In genomic region chr3:25365636-25366035, GRCh38 we compare ENCODE assay signal across 23 cellular contexts.
DNase-seq lines count a peak whose midpoint lies in the region; ATAC-seq and TF ChIP-seq lines count a peak whose summit lies in the region.
"Had no signal": no experiment of that assay in that cellular context is flagged by ENCODE, and none has a peak within 500 bp of the region (broad histone marks: within the 10 kb centered on the region; RNA-seq: fewer than 3 reads in every experiment).

No MANE protein-coding gene starts in this region.

- H3K27me3 ChIP-seq in smooth muscle cell (ENCODE audit: low read depth) (no peaks in the 10 kb centered on the region), right lobe of liver (no peaks in the 10 kb centered on the region)
- H3K27me3 ChIP-seq: BE2C; BLaER1 treated with 17β-estradiol and CSF1 and Interleukin-3, amounts not matched to agents 10 nM and 100 nM had no signal

- no peaks in the 10 kb centered on the region for H3K9me3 ChIP-seq in smooth muscle cell (replicated peaks; ENCODE audit: low read depth)
- H3K9me3 ChIP-seq in right lobe of liver = no peaks in the 10 kb centered on the region
- H3K9me3 ChIP-seq: A549, BE2C, HAP-1 had no signal

- peaks cover 6% of the 10 kb centered on the region for H3K9me3 Mint-ChIP-seq in stimulated activated memory B cell treated with anti-CD40 and anti-IgM and Interleukin-4, amounts not matched to agents 10 μg/mL and 1 μg/mL and 100 μg/mL, for 72 hours

- no peak overlapping the region for H3K4me2 ChIP-seq in smooth muscle cell
- H3K4me2 ChIP-seq: A549; BLaER1 treated with 17β-estradiol and CSF1 and Interleukin-3, amounts not matched to agents 10 nM and 100 nM had no signal

- no peaks in the 10 kb centered on the region for H3K79me2 ChIP-seq in smooth muscle cell (ENCODE audit: low read depth)

- no peaks in the 10 kb centered on the region for H3K27me3 Mint-ChIP-seq in stimulated activated memory B cell treated with anti-CD40 and anti-IgM and Interleukin-4, amounts not matched to agents 10 μg/mL and 1 μg/mL and 100 μg/mL, for 72 hours
- H3K27me3 Mint-ChIP-seq: CD4-positive, alpha-beta T cell; CD8-positive, alpha-beta memory T cell had no signal

- DNase-seq in RPMI7951 (ENCODE audit: low read depth) (peak; percentile 28), epithelial cell of esophagus (ENCODE audit: low read depth) (peak; percentile 9), islet precursor cell (peak; percentile 71), smooth muscle cell (lab: John Stamatoyannopoulos, UW; ENCODE audit: unreplicated experiment) (no peak), NCI-H2029 treated with DMSO at 0.1 percent for 48 hours (lab: John Stamatoyannopoulos, UW) (no peak), NOMO-1 (lab: John Stamatoyannopoulos, UW; ENCODE audit: unreplicated experiment in 2 of 2) (no peak), right lobe of liver (no peak)
- DNase-seq: 8988T; ACHN; AML-193; BE2C; CD4-positive, alpha-beta T cell; CD8-positive, alpha-beta memory T cell; COR-L47; DMS153; DND-41; GOT3; HFFc6 had no signal

- H3K4me1 ChIP-seq in smooth muscle cell (ENCODE audit: low read depth) (no peaks in the 10 kb centered on the region), right lobe of liver (peaks cover 0 to 6% (median 0%) of the 10 kb centered on the region in 4 donors)
- H3K4me1 ChIP-seq: A549; BE2C; BLaER1 treated with 17β-estradiol and CSF1 and Interleukin-3, amounts not matched to agents 10 nM and 100 nM; HAP-1 had no signal

- H3K4me3 ChIP-seq in epithelial cell of esophagus (ENCODE audit: low read length) = no peak overlapping the region
- H3K4me3 ChIP-seq in smooth muscle cell = no peak overlapping the region
- no peak overlapping the region for H3K4me3 ChIP-seq in right lobe of liver
- H3K4me3 ChIP-seq: A549; BLaER1 treated with 17β-estradiol and CSF1 and Interleukin-3, amounts not matched to agents 10 nM and 100 nM; HAP-1 had no signal

- no peak for TF ChIP-seq POLR2A in right lobe of liver (IDR thresholded peaks at IDR 0.05)

- no peak overlapping the region for H3K27ac Mint-ChIP-seq in stimulated activated memory B cell treated with anti-CD40 and anti-IgM and Interleukin-4, amounts not matched to agents 10 μg/mL and 1 μg/mL and 100 μg/mL, for 72 hours
- H3K27ac Mint-ChIP-seq: CD14-positive monocyte; CD4-positive, alpha-beta T cell; CD8-positive, alpha-beta memory T cell; HFFc6 had no signal

- H4K20me1 ChIP-seq in smooth muscle cell (ENCODE audit: low read depth) = no peaks in the 10 kb centered on the region
- H4K20me1 ChIP-seq: BLaER1 treated with 17β-estradiol and CSF1 and Interleukin-3, amounts not matched to agents 10 nM and 100 nM had no signal

- H3F3A ChIP-seq in smooth muscle cell (ENCODE audit: low read depth) = no peaks in the 10 kb centered on the region

- no peak overlapping the region for H2AFZ ChIP-seq in smooth muscle cell (ENCODE audit: low read depth)

- H3K9ac ChIP-seq in smooth muscle cell (ENCODE audit: low read depth) = no peak overlapping the region
- H3K9ac ChIP-seq: BLaER1 treated with 17β-estradiol and CSF1 and Interleukin-3, amounts not matched to agents 10 nM and 100 nM had no signal

- 47% methylated on average over 1 of the region's 1 CpG for WGBS in smooth muscle cell (ENCODE audit: low lambda C conversion rate)
- WGBS in right lobe of liver (ENCODE audit: insufficient coverage, low coverage, low lambda C conversion rate, missing lambda C conversion rate) = 67% methylated on average over 1 of the region's 1 CpG

- H3K36me3 ChIP-seq in smooth muscle cell (ENCODE audit: low read depth) = no peaks in the 10 kb centered on the region
- no peaks in the 10 kb centered on the region for H3K36me3 ChIP-seq in right lobe of liver
- H3K36me3 ChIP-seq: BE2C; BLaER1 treated with 17β-estradiol and CSF1 and Interleukin-3, amounts not matched to agents 10 nM and 100 nM; HAP-1 had no signal

- ATAC-seq in right lobe of liver = no peak
- ATAC-seq in stimulated activated memory B cell treated with anti-CD40 and anti-IgM and Interleukin-4, amounts not matched to agents 10 μg/mL and 1 μg/mL and 100 μg/mL, for 72 hours = no peak
- ATAC-seq: A549 had no signal

- H3K4me3 Mint-ChIP-seq in stimulated activated memory B cell treated with anti-CD40 and anti-IgM and Interleukin-4, amounts not matched to agents 10 μg/mL and 1 μg/mL and 100 μg/mL, for 72 hours = no peak overlapping the region
- H3K4me3 Mint-ChIP-seq: CD14-positive monocyte; CD4-positive, alpha-beta T cell; CD8-positive, alpha-beta memory T cell; HFFc6 had no signal

- H3K27ac ChIP-seq in smooth muscle cell (ENCODE audit: low read depth) (peak overlapping the region; percentile 20), right lobe of liver (no peak overlapping the region)
- H3K27ac ChIP-seq: A549; BLaER1 treated with 17β-estradiol and CSF1 and Interleukin-3, amounts not matched to agents 10 nM and 100 nM had no signal

- TF ChIP-seq CTCF in epithelial cell of esophagus (IDR thresholded peaks at IDR 0.05; ENCODE audit: insufficient read depth, low read depth, low read length, missing control alignments) = no peak
- TF ChIP-seq CTCF in smooth muscle cell (IDR thresholded peaks at IDR 0.05; ENCODE audit: borderline replicate concordance, insufficient read depth, poor library complexity, severe bottlenecking) = no peak
- no peak for TF ChIP-seq CTCF in right lobe of liver (IDR thresholded peaks at IDR 0.05)

- no peaks in the 10 kb centered on the region for H3K36me3 Mint-ChIP-seq in stimulated activated memory B cell treated with anti-CD40 and anti-IgM and Interleukin-4, amounts not matched to agents 10 μg/mL and 1 μg/mL and 100 μg/mL, for 72 hours
- H3K36me3 Mint-ChIP-seq: CD14-positive monocyte; CD8-positive, alpha-beta memory T cell had no signal

- H3K4me1 Mint-ChIP-seq in stimulated activated memory B cell treated with anti-CD40 and anti-IgM and Interleukin-4, amounts not matched to agents 10 μg/mL and 1 μg/mL and 100 μg/mL, for 72 hours = no peaks in the 10 kb centered on the region
- H3K4me1 Mint-ChIP-seq: CD14-positive monocyte; CD8-positive, alpha-beta memory T cell had no signal

- intact Hi-C loops in right lobe of liver (cut with DNase I) = no loop called here

Comparison
In these comparisons a context has a peak if more than half of its experiments do, and no peak if none do; other contexts are left out.
1. DNase-seq: peak in RPMI7951 (single experiment), epithelial cell of esophagus (single experiment) and islet precursor cell (single experiment); none in smooth muscle cell (single experiment), NCI-H2029 treated with DMSO at 0.1 percent for 48 hours (single experiment), NOMO-1 (0 of 2) and right lobe of liver (0 of 3).